ENCODE assay signal across 8 cellular contexts in genomic region chr4:10461091-10461849, GRCh38. TPM values are rescaled to one million over a fixed set of nuclear protein-coding genes. Genes with fewer than 3 reads are reported as not detected.
DNase-seq lines count a peak whose midpoint lies in the region; ATAC-seq and TF ChIP-seq lines count a peak whose summit lies in the region.

No MANE protein-coding gene starts in this region.

- H3K27ac ChIP-seq in CD8-positive, alpha-beta T cell (ENCODE audit: low read depth, low read length), result no peak overlapping the region
- H3K27ac ChIP-seq in HL-60 (replicated peaks), result no peak overlapping the region

- peak; percentile 82 for ATAC-seq in CD8-positive, alpha-beta T cell
- ATAC-seq in GM19467 (IDR thresholded peaks at IDR 0.05; ENCODE audit: unreplicated experiment), result peak; percentile 72
- peak; percentile 85 for ATAC-seq in activated B cell treated with CpG ODN at 0.5 μM for 24 hours (ENCODE audit: low read depth)

- H3K4me3 ChIP-seq in CD8-positive, alpha-beta T cell (ENCODE audit: low read depth, low read length), result peak overlapping the region; percentile 55
- H3K4me3 ChIP-seq in HL-60 (replicated peaks; ENCODE audit: insufficient read depth, low read length), result peak overlapping the region; percentile 24; the same call in 1 of the 2 replicates

- peak; percentile 99 for TF ChIP-seq CTCF in CD8-positive, alpha-beta T cell (IDR thresholded peaks at IDR 0.05)
- TF ChIP-seq CTCF in HL-60 (IDR thresholded peaks at IDR 0.05; ENCODE audit: insufficient read depth, low read length) (peak; percentile 82), activated B cell treated with CpG ODN at 0.5 μM for 24 hours (IDR thresholded peaks at IDR 0.05) (peak; percentile 83)

- peak overlapping the region; percentile 83 for H3K4me3 Mint-ChIP-seq in CD8-positive, alpha-beta T cell
- H3K4me3 Mint-ChIP-seq in activated B cell treated with CpG ODN at 0.5 μM for 24 hours, result peak overlapping the region; percentile 78

- POLR2A ChIA-PET in CD8-positive, alpha-beta T cell (lab: Charles Lee), result interaction anchor here (1.9 kb wide), 1 partner anchor 344 kb away, joined by 6 read pairs; the partner anchor contains the start of gene WDR1
- POLR2A ChIA-PET in activated B cell treated with CpG ODN at 0.5 μM for 24 hours (lab: Charles Lee), result interaction anchor here (0.7 to 1.5 kb wide), 4 partner anchors 9 to 779 kb away, joined by 3 to 15 read pairs (median 3); partner anchors contain the start of gene WDR1

- peaks cover 20% of the 10 kb centered on the region for H3K4me1 ChIP-seq in CD8-positive, alpha-beta T cell (ENCODE audit: insufficient read depth, low read length)

- H3K9me3 Mint-ChIP-seq in CD8-positive, alpha-beta T cell, result peaks cover 4% of the 10 kb centered on the region
- peaks cover 4% of the 10 kb centered on the region for H3K9me3 Mint-ChIP-seq in activated B cell treated with CpG ODN at 0.5 μM for 24 hours

- no peaks in the 10 kb centered on the region for H3K27me3 ChIP-seq in CD8-positive, alpha-beta T cell (ENCODE audit: insufficient read depth, low read length)
- H3K27me3 ChIP-seq in HL-60 (ENCODE audit: insufficient read depth, poor library complexity, severe bottlenecking), result peaks cover 22% of the 10 kb centered on the region

- H3K36me3 ChIP-seq in CD8-positive, alpha-beta T cell (ENCODE audit: insufficient read depth, low read length), result no peaks in the 10 kb centered on the region

- DNase-seq in CD8-positive, alpha-beta T cell, result peak; percentile 53 to 85 (median 68)
- DNase-seq in HL-60 (ENCODE audit: low read depth in 1 of 2, low spot score in 1 of 2) (peak; percentile 40 to 49), activated B cell treated with CpG ODN at 0.5 μM for 24 hours (peak; percentile 79), kidney tubule cell (ENCODE audit: low spot score) (peak; percentile 23), inferior parietal cortex (ENCODE audit: extremely low spot score) (no peak)
- peak; percentile 76 for DNase-seq in central memory CD4-positive, alpha-beta T cell
- peak; percentile 77 for DNase-seq in stimulated activated CD4-positive, alpha-beta T cell treated with anti-CD3 and anti-CD28 coated beads, Interleukin-4, amount 100 ng/mL, for 1 hour

- peaks cover 1% of the 10 kb centered on the region for H3K36me3 Mint-ChIP-seq in CD8-positive, alpha-beta T cell
- no peaks in the 10 kb centered on the region for H3K36me3 Mint-ChIP-seq in activated B cell treated with CpG ODN at 0.5 μM for 24 hours (ENCODE audit: low read depth)

- intact Hi-C loops in CD8-positive, alpha-beta T cell (cut with DNase I, micrococcal nuclease), result loop anchor here (1.0 to 5.0 kb wide), 7 partner anchors 76 to 770 kb away; no protein-coding TSS in a partner anchor
- intact Hi-C loops in activated B cell treated with CpG ODN at 0.5 μM for 24 hours (cut with micrococcal nuclease), result loop anchor here (1.0 to 5.0 kb wide), 5 partner anchors 48 to 966 kb away; partner anchors contain the start of gene HS3ST1

- H3K27ac Mint-ChIP-seq in CD8-positive, alpha-beta T cell, result no peak overlapping the region
- H3K27ac Mint-ChIP-seq in activated B cell treated with CpG ODN at 0.5 μM for 24 hours, result no peak overlapping the region

- CTCF ChIA-PET in CD8-positive, alpha-beta T cell (lab: Charles Lee), result interaction anchor here (0.6 to 2.4 kb wide), 23 partner anchors 9 to 302 kb away, joined by 3 to 23 read pairs (median 4); no protein-coding TSS in a partner anchor
- CTCF ChIA-PET in activated B cell treated with CpG ODN at 0.5 μM for 24 hours (lab: Charles Lee), result interaction anchor here (0.7 to 1.5 kb wide), 14 partner anchors 10 to 770 kb away, joined by 3 to 11 read pairs (median 3); no protein-coding TSS in a partner anchor

- H3K9me3 ChIP-seq in CD8-positive, alpha-beta T cell (ENCODE audit: low read length), result no peaks in the 10 kb centered on the region

- peaks cover 29% of the 10 kb centered on the region for H3K27me3 Mint-ChIP-seq in CD8-positive, alpha-beta T cell (ENCODE audit: low read depth)
- H3K27me3 Mint-ChIP-seq in activated B cell treated with CpG ODN at 0.5 μM for 24 hours, result peaks cover 51% of the 10 kb centered on the region

- H3K4me1 Mint-ChIP-seq in CD8-positive, alpha-beta T cell (ENCODE audit: low read depth), result peaks cover 28% of the 10 kb centered on the region
- peaks cover 19% of the 10 kb centered on the region for H3K4me1 Mint-ChIP-seq in activated B cell treated with CpG ODN at 0.5 μM for 24 hours

RNA-seq across cellular contexts. Expression of gene ZNF518B, which starts 4.0 kb away (rescaled TPM):
- 10 to 100 TPM; 35.5 to 39.3 TPM for total RNA-seq in CD8-positive, alpha-beta T cell
- 26.8 and 29.9 TPM in 2 replicates for total RNA-seq in activated B cell treated with CpG ODN at 0.5 μM for 24 hours
